Comparison of ENCODE assay signal across 8 cellular contexts in the genomic region with DNA sequence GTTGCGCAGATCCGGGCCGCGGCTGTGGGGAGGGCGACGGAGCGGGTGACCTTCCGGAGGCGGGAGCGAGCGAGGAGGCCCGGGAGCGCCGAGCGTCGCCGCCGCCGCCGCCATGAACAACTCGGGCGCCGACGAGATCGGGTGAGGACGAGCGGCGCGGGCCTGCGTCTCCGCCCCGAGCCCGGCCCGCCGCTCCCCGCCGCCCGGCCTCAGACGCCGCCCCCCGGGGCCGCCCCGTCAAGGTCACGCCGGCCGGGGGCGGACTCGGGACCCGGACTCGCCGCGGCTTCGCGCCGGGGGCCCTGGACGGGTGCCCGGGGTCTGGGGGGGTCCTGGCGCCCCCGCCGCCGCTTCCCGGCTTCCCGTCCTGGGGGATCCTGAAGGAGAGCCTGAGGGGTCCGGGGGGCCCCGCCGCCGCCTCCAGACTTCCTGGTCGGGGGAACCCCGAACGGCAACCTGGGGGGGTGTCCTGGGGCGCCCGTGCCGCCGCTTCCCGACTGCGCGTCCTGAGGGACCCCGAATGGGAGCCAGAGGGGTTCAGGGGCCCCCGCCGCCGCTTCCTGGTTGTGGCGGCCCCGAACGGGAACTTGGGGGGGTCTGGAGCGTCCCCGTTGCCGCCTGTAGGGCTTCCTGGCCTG. TPM values are rescaled to one million over a fixed set of nuclear protein-coding genes. Genes with fewer than 3 reads are reported as not detected.
DNase-seq lines count a peak whose midpoint lies in the region; ATAC-seq and TF ChIP-seq lines count a peak whose summit lies in the region.

No MANE protein-coding gene starts in this region.

- peaks cover 51% of the 10 kb centered on the region for H3K79me2 ChIP-seq in Karpas-422 (ENCODE audit: low read length)

- H3K9me2 ChIP-seq in Karpas-422 (replicated peaks; ENCODE audit: insufficient read depth, low read length): no peaks in the 10 kb centered on the region

- peak overlapping the region; percentile 89 for H3K27ac ChIP-seq in Karpas-422 (ENCODE audit: low read length)

- H3K36me3 ChIP-seq in Karpas-422 (ENCODE audit: insufficient read depth, low read length): peaks cover 14% of the 10 kb centered on the region; the same call in 1 of the 2 replicates
- peaks cover 1% of the 10 kb centered on the region for H3K36me3 ChIP-seq in kidney epithelial cell (ENCODE audit: control insufficient read depth, insufficient read depth, low read length)

- H3K36me3 Mint-ChIP-seq in activated naive CD8-positive, alpha-beta T cell treated with anti-CD3 and anti-CD28 coated beads, Interleukin-2, amount 50 U/mL, for 24 hours (ENCODE audit: low read depth): peaks cover 25% of the 10 kb centered on the region
- peaks cover 39% of the 10 kb centered on the region for H3K36me3 Mint-ChIP-seq in stimulated activated effector memory CD8-positive, alpha-beta T cell treated with anti-CD3 and anti-CD28 coated beads, Interleukin-12 subunit alpha, Interleukin-12 subunit beta, amount 100 ng/mL, for 72 hours

- no peak overlapping the region for H2AFZ ChIP-seq in Karpas-422 (ENCODE audit: low read length)

- POLR2A ChIA-PET in HEK293T (lab: Yijun Ruan, JAX): no interaction called here

- CTCF ChIA-PET in HEK293T (lab: Yijun Ruan, JAX): no interaction called here

- peak overlapping the region; percentile 100 for H3K9ac ChIP-seq in Karpas-422 (ENCODE audit: low read length)

- DNase-seq in CD1c-positive myeloid dendritic cell (ENCODE audit: extremely low spot score) (peak; percentile 35), Karpas-422 (peak; percentile 68), kidney epithelial cell (ENCODE audit: low read depth) (no peak), HEK293T (ENCODE audit: extremely low spot score) (no peak), DMS 273 treated with DMSO at 0.1 percent for 48 hours (lab: John Stamatoyannopoulos, UW) (no peak)
- peak; percentile 39 for DNase-seq in activated naive CD8-positive, alpha-beta T cell treated with anti-CD3 and anti-CD28 coated beads, Interleukin-2, amount 50 U/mL, for 24 hours
- DNase-seq in stimulated activated effector memory CD8-positive, alpha-beta T cell treated with anti-CD3 and anti-CD28 coated beads, Interleukin-12 subunit alpha, Interleukin-12 subunit beta, amount 100 ng/mL, for 72 hours (ENCODE audit: low spot score in 2 of 2): peak; percentile 50 to 78

- H3K9me3 ChIP-seq in Karpas-422 (ENCODE audit: low read length): no peaks in the 10 kb centered on the region

- no peak overlapping the region for H3K27ac Mint-ChIP-seq in activated naive CD8-positive, alpha-beta T cell treated with anti-CD3 and anti-CD28 coated beads, Interleukin-2, amount 50 U/mL, for 24 hours
- H3K27ac Mint-ChIP-seq in stimulated activated effector memory CD8-positive, alpha-beta T cell treated with anti-CD3 and anti-CD28 coated beads, Interleukin-12 subunit alpha, Interleukin-12 subunit beta, amount 100 ng/mL, for 72 hours: peak overlapping the region; percentile 87

- peaks cover 4% of the 10 kb centered on the region for H3K27me3 Mint-ChIP-seq in activated naive CD8-positive, alpha-beta T cell treated with anti-CD3 and anti-CD28 coated beads, Interleukin-2, amount 50 U/mL, for 24 hours

- peak overlapping the region; percentile 87 for H3K4me3 ChIP-seq in Karpas-422 (ENCODE audit: low read length)
- peak overlapping the region; percentile 69 for H3K4me3 ChIP-seq in kidney epithelial cell (ENCODE audit: low read depth, low read length)

- no peaks in the 10 kb centered on the region for H3K27me3 ChIP-seq in Karpas-422 (ENCODE audit: low read length)
- H3K27me3 ChIP-seq in kidney epithelial cell (ENCODE audit: control insufficient read depth, insufficient read depth, low read length): no peaks in the 10 kb centered on the region

- ATAC-seq in GM21529 (IDR thresholded peaks at IDR 0.05; ENCODE audit: unreplicated experiment): peak; percentile 22
- ATAC-seq in activated naive CD8-positive, alpha-beta T cell treated with anti-CD3 and anti-CD28 coated beads, Interleukin-2, amount 50 U/mL, for 24 hours: peak; percentile 11
- ATAC-seq in stimulated activated effector memory CD8-positive, alpha-beta T cell treated with anti-CD3 and anti-CD28 coated beads, Interleukin-12 subunit alpha, Interleukin-12 subunit beta, amount 100 ng/mL, for 72 hours: peak; percentile 43

- H3K4me1 Mint-ChIP-seq in activated naive CD8-positive, alpha-beta T cell treated with anti-CD3 and anti-CD28 coated beads, Interleukin-2, amount 50 U/mL, for 24 hours: peaks cover 51% of the 10 kb centered on the region
- H3K4me1 Mint-ChIP-seq in stimulated activated effector memory CD8-positive, alpha-beta T cell treated with anti-CD3 and anti-CD28 coated beads, Interleukin-12 subunit alpha, Interleukin-12 subunit beta, amount 100 ng/mL, for 72 hours: peaks cover 49% of the 10 kb centered on the region

- H3K4me1 ChIP-seq in Karpas-422 (ENCODE audit: low read length): peaks cover 27% of the 10 kb centered on the region

- H4K20me1 ChIP-seq in Karpas-422 (ENCODE audit: insufficient read depth, low read depth, low read length): peaks cover 44% of the 10 kb centered on the region

- no peaks in the 10 kb centered on the region for H3K9me3 Mint-ChIP-seq in activated naive CD8-positive, alpha-beta T cell treated with anti-CD3 and anti-CD28 coated beads, Interleukin-2, amount 50 U/mL, for 24 hours
- H3K9me3 Mint-ChIP-seq in stimulated activated effector memory CD8-positive, alpha-beta T cell treated with anti-CD3 and anti-CD28 coated beads, Interleukin-12 subunit alpha, Interleukin-12 subunit beta, amount 100 ng/mL, for 72 hours: no peaks in the 10 kb centered on the region

- peak overlapping the region; percentile 81 for H3K4me2 ChIP-seq in Karpas-422 (ENCODE audit: low read depth, low read length, poor library complexity, severe bottlenecking)

- no peak for TF ChIP-seq CTCF in kidney epithelial cell (IDR thresholded peaks at IDR 0.05; ENCODE audit: insufficient read depth, low read length, poor library complexity, severe bottlenecking)

- H3K4me3 Mint-ChIP-seq in activated naive CD8-positive, alpha-beta T cell treated with anti-CD3 and anti-CD28 coated beads, Interleukin-2, amount 50 U/mL, for 24 hours: peak overlapping the region; percentile 90
- peak overlapping the region; percentile 93 for H3K4me3 Mint-ChIP-seq in stimulated activated effector memory CD8-positive, alpha-beta T cell treated with anti-CD3 and anti-CD28 coated beads, Interleukin-12 subunit alpha, Interleukin-12 subunit beta, amount 100 ng/mL, for 72 hours

TF ChIP-seq in HEK293T, 16 proteins besides CTCF, POLR2A, EP300 and RAD21:
- TF ChIP-seq ELF4 (IDR thresholded peaks at IDR 0.05): no peak
- no peak for TF ChIP-seq BHLHE40 (IDR thresholded peaks at IDR 0.05; ENCODE audit: borderline replicate concordance)
- TF ChIP-seq SP1 (IDR thresholded peaks at IDR 0.05): no peak
- no peak for TF ChIP-seq ARNT (IDR thresholded peaks at IDR 0.05)
- no peak for TF ChIP-seq PKNOX1 (IDR thresholded peaks at IDR 0.05)
- TF ChIP-seq TARDBP (IDR thresholded peaks at IDR 0.05): no peak

RNA-seq across cellular contexts. Expression of gene DAZAP1, which starts 0.4 kb away (rescaled TPM):
- total RNA-seq in Karpas-422 (2014; rRNA removed; shearing (Covaris generic); ENCODE audit: low replicate concordance): 110 and 244 TPM in 2 replicates
- 74.5 and 77.0 TPM in 2 replicates for total RNA-seq in kidney epithelial cell

RNA-seq across cellular contexts. Expression of gene GAMT, which starts 6.4 kb away (rescaled TPM):
- 63.7 and 144 TPM in 2 replicates for total RNA-seq in Karpas-422 (2014; rRNA removed; shearing (Covaris generic); ENCODE audit: low replicate concordance)
- total RNA-seq in kidney epithelial cell: 17.5 and 20.3 TPM in 2 replicates

RNA-seq across cellular contexts. Expression of gene NDUFS7, which starts 24.1 kb away (rescaled TPM):
- 98.1 and 129 TPM in 2 replicates for total RNA-seq in Karpas-422 (2014; rRNA removed; shearing (Covaris generic); ENCODE audit: low replicate concordance)
- 165 and 189 TPM in 2 replicates for total RNA-seq in kidney epithelial cell

RNA-seq across cellular contexts. Expression of gene RPS15, which starts 30.4 kb away (rescaled TPM):
- 2,088 and 3,414 TPM in 2 replicates for total RNA-seq in Karpas-422 (2014; rRNA removed; shearing (Covaris generic); ENCODE audit: low replicate concordance)
- total RNA-seq in kidney epithelial cell: 1,778 and 3,178 TPM in 2 replicates

RNA-seq across cellular contexts. Expression of gene APC2, which starts 42.1 kb away (rescaled TPM):
- 1.1 and 2.8 TPM in 2 replicates for total RNA-seq in Karpas-422 (2014; rRNA removed; shearing (Covaris generic); ENCODE audit: low replicate concordance)
- not detected in 2 replicates for total RNA-seq in kidney epithelial cell

Comparison
In these comparisons a context has a peak if more than half of its experiments do, and no peak if none do; other contexts are left out.
1. DNase-seq: peak in CD1c-positive myeloid dendritic cell (single experiment), Karpas-422 (single experiment), activated naive CD8-positive, alpha-beta T cell treated with anti-CD3 and anti-CD28 coated beads, Interleukin-2, amount 50 U/mL, for 24 hours (single experiment) and stimulated activated effector memory CD8-positive, alpha-beta T cell treated with anti-CD3 and anti-CD28 coated beads, Interleukin-12 subunit alpha, Interleukin-12 subunit beta, amount 100 ng/mL, for 72 hours (2 of 2); none in kidney epithelial cell (single experiment), HEK293T (single experiment) and DMS 273 treated with DMSO at 0.1 percent for 48 hours (single experiment).
2. Peak in every context shown above with its lines, with median percentiles within 50 percentile points of each other: ATAC-seq.